In the genomic region with DNA sequence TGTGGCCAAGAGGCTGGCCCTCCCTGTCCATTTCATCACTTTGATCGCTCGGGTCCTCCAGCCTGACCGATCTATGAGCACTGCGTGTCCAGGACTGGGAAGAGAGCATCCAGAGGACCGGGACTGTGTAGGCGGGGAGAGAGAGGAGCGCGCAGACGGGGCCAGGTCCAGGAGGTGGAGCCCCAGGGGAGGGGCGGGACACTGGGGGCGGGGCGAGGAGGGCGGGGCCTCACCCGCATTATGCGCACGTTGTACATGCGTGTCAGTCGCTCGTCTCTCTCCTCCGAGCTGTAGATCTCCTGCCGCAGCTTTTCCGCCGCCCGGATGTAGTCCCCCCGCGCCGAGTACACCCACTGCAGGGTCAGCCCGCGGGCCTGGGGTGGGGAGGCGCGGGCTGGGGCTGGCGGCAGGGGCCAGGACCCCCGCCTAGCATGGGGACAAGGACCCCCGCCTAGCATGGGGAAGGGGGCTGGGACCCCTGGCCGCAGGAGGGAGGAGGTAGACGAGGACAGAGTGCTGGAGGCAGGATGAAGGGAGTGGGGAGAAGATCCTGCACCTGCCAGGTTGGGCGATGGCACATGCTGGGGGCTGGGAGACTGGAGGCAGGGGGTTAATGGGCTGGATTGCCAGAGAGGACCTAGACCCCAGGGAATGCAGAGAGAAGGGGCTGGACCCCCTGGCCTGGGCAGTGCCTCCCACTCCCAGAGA, we compare ENCODE assay signal across 8 cellular contexts. TPM values are rescaled to one million over a fixed set of nuclear protein-coding genes. Genes with fewer than 3 reads are reported as not detected.
DNase-seq lines count a peak whose midpoint lies in the region; ATAC-seq and TF ChIP-seq lines count a peak whose summit lies in the region.

No MANE protein-coding gene starts in this region.

- peak overlapping the region; percentile 85 for H3K4me3 ChIP-seq in SK-N-MC

- no peak for TF ChIP-seq CTCF in CD4-positive, alpha-beta T cell (IDR thresholded peaks at IDR 0.05)
- no peak for TF ChIP-seq CTCF in type B pancreatic cell (conservative IDR thresholded peaks at IDR 0.05)

- peak; percentile 98 for ATAC-seq in CD4-positive, alpha-beta T cell (ENCODE audit: poor library complexity)
- peak; percentile 74 for ATAC-seq in GM21528 (IDR thresholded peaks at IDR 0.05; ENCODE audit: low FRiP score, unreplicated experiment)

- peaks cover 2% of the 10 kb centered on the region for H3K36me3 Mint-ChIP-seq in CD4-positive, alpha-beta T cell (ENCODE audit: low read depth)
- H3K36me3 Mint-ChIP-seq in type B pancreatic cell = peaks cover 3% of the 10 kb centered on the region

- DNase-seq in CD4-positive, alpha-beta T cell = peak; percentile 84 to 91 (median 88)
- peak; percentile 36 for DNase-seq in LHCN-M2 (ENCODE audit: low read depth)
- peak; percentile 42 for DNase-seq in SK-N-MC (ENCODE audit: low read depth, low spot score)
- peak; percentile 82 for DNase-seq in activated naive CD4-positive, alpha-beta T cell treated with anti-CD3 and anti-CD28 coated beads, Interleukin-2, amount 50 U/mL, for 16 hours
- peak; percentile 81 for DNase-seq in glomerular visceral epithelial cell (ENCODE audit: extremely low spot score)
- peak; percentile 94 for DNase-seq in posterior vena cava (ENCODE audit: low spot score)
- no peak for DNase-seq in type B pancreatic cell (ENCODE audit: extremely low spot score, unreplicated experiment)

- no peaks in the 10 kb centered on the region for H3K9me3 Mint-ChIP-seq in CD4-positive, alpha-beta T cell
- no peaks in the 10 kb centered on the region for H3K9me3 Mint-ChIP-seq in type B pancreatic cell

- H3K4me1 Mint-ChIP-seq in CD4-positive, alpha-beta T cell (ENCODE audit: low read depth) = peaks cover 26% of the 10 kb centered on the region
- H3K4me1 Mint-ChIP-seq in type B pancreatic cell (ENCODE audit: unreplicated experiment) = peaks cover 9% of the 10 kb centered on the region

- H3K36me3 ChIP-seq in SK-N-MC (ENCODE audit: insufficient read depth, low read length) = no peaks in the 10 kb centered on the region

- H3K27ac ChIP-seq in CD4-positive, alpha-beta T cell (ENCODE audit: low read depth, low read length) = peak overlapping the region; percentile 73
- no peak overlapping the region for H3K27ac ChIP-seq in SK-N-MC

- no peaks in the 10 kb centered on the region for H3K27me3 ChIP-seq in CD4-positive, alpha-beta T cell (ENCODE audit: control insufficient read depth, insufficient read depth, low read length)

- H3K9me3 ChIP-seq in CD4-positive, alpha-beta T cell (ENCODE audit: control insufficient read depth, low read length) = no peaks in the 10 kb centered on the region
- H3K9me3 ChIP-seq in SK-N-MC (ENCODE audit: low read depth, low read length) = no peaks in the 10 kb centered on the region

- intact Hi-C loops in CD4-positive, alpha-beta T cell (cut with DNase I, micrococcal nuclease) = loop anchor here (2.0 to 5.0 kb wide), 4 partner anchors 14 to 66 kb away; a partner anchor contains a TSS
- intact Hi-C loops in posterior vena cava (cut with DNase I) = no loop called here

- POLR2A ChIA-PET in CD4-positive, alpha-beta T cell (lab: Charles Lee) = interaction anchor here (0.7 to 3.5 kb wide), 15 partner anchors 14 to 248 kb away, joined by 3 to 40 read pairs (median 4); a partner anchor contains a TSS

- H3K9ac ChIP-seq in SK-N-MC (ENCODE audit: insufficient read length) = peak overlapping the region; percentile 74

- H3K27ac Mint-ChIP-seq in CD4-positive, alpha-beta T cell = peak overlapping the region; percentile 62
- no peak overlapping the region for H3K27ac Mint-ChIP-seq in type B pancreatic cell

- peak overlapping the region; percentile 78 for H3K4me3 Mint-ChIP-seq in CD4-positive, alpha-beta T cell
- peak overlapping the region; percentile 78 for H3K4me3 Mint-ChIP-seq in type B pancreatic cell

- CTCF ChIA-PET in CD4-positive, alpha-beta T cell (lab: Charles Lee) = interaction anchor here (1.5 to 3.0 kb wide), 3 partner anchors 14 to 78 kb away, joined by 5 to 8 read pairs (median 8); a partner anchor contains a TSS

- H3K27me3 Mint-ChIP-seq in CD4-positive, alpha-beta T cell = no peaks in the 10 kb centered on the region
- no peaks in the 10 kb centered on the region for H3K27me3 Mint-ChIP-seq in type B pancreatic cell

RNA-seq across cellular contexts. Expression of a gene that starts 14.3 kb away (rescaled TPM):
- total RNA-seq in CD4-positive, alpha-beta T cell = 10 to 100 TPM in 1 of 2 experiments, 1 to 10 TPM in 1; 8.5 to 10.9 TPM
- total RNA-seq in LHCN-M2 (2014; rRNA removed) (15.8 and 21.5 TPM in 2 replicates), posterior vena cava (10 to 100 TPM; 10.8 to 16.3 TPM), type B pancreatic cell (ENCODE audit: low replicate concordance) (28.3 and 29.0 TPM in 2 replicates)
- polyA plus RNA-seq in LHCN-M2 (2012) = 39.9 TPM

RNA-seq across cellular contexts. Expression of a gene that starts 14.7 kb away (rescaled TPM):
- total RNA-seq in CD4-positive, alpha-beta T cell = 1 to 10 TPM; 1.7 to 2.3 TPM
- total RNA-seq in LHCN-M2 (2014; rRNA removed) (1.3 TPM in 2 replicates), posterior vena cava (under 1 TPM; 0.57 to 0.83 TPM), type B pancreatic cell (ENCODE audit: low replicate concordance) (1.8 and 2.5 TPM in 2 replicates)
- 0.34 TPM for polyA plus RNA-seq in LHCN-M2 (2012)

RNA-seq across cellular contexts. Expression of a gene that starts 24.5 kb away (rescaled TPM):
- total RNA-seq in CD4-positive, alpha-beta T cell = 1 to 10 TPM; 6.7 to 7.5 TPM
- total RNA-seq in LHCN-M2 (2014; rRNA removed) (4.7 and 5.2 TPM in 2 replicates), posterior vena cava (100 to 1,000 TPM in 1 of 2 donors, 10 to 100 TPM in 1; 79.5 to 230 TPM), type B pancreatic cell (ENCODE audit: low replicate concordance) (11.6 and 152 TPM in 2 replicates)
- polyA plus RNA-seq in LHCN-M2 (2012) = 5.1 TPM

RNA-seq across cellular contexts. Expression of a gene that starts 29.6 kb away (rescaled TPM):
- not detected for total RNA-seq in CD4-positive, alpha-beta T cell
- total RNA-seq in LHCN-M2 (2014; rRNA removed) = not detected in 2 replicates
- polyA plus RNA-seq in LHCN-M2 (2012) = not detected
- not detected for total RNA-seq in posterior vena cava
- total RNA-seq in type B pancreatic cell (ENCODE audit: low replicate concordance) = 1.8 and 2.4 TPM in 2 replicates

RNA-seq across cellular contexts. Expression of a gene that starts 40.6 kb away (rescaled TPM):
- total RNA-seq in CD4-positive, alpha-beta T cell = under 1 TPM; 0.66 to 0.78 TPM
- total RNA-seq in LHCN-M2 (2014; rRNA removed) = 0.38 and 0.92 TPM in 2 replicates
- 0.22 TPM for polyA plus RNA-seq in LHCN-M2 (2012)
- total RNA-seq in posterior vena cava = under 1 TPM; 0.14 to 0.51 TPM
- 0.76 and 0.77 TPM in 2 replicates for total RNA-seq in type B pancreatic cell (ENCODE audit: low replicate concordance)

Comparison
In these comparisons a context has a peak if more than half of its experiments do, and no peak if none do; other contexts are left out.
1. intact Hi-C loops: an anchor here in CD4-positive, alpha-beta T cell (2.0 to 5.0 kb wide); none called in posterior vena cava.